In genomic region chr15:99100245-99101173, GRCh38 we compare ENCODE assay signal across 8 cellular contexts. TPM values are rescaled to one million over a fixed set of nuclear protein-coding genes. Genes with fewer than 3 reads are reported as not detected.
DNase-seq lines count a peak whose midpoint lies in the region; ATAC-seq and TF ChIP-seq lines count a peak whose summit lies in the region.

No MANE protein-coding gene starts in this region.

- peak overlapping the region; percentile 33; the same call in 1 of the 2 replicates for H3K4me2 ChIP-seq in DND-41 (ENCODE audit: insufficient read depth, low read length)
- peak overlapping the region; percentile 45 for H3K4me2 ChIP-seq in mesendoderm (ENCODE audit: low read length)

- H4K5ac ChIP-seq in mesendoderm (ENCODE audit: low read length): no peak overlapping the region

- peak; percentile 77 for ATAC-seq in DND-41 (ENCODE audit: insufficient read depth, low read depth)
- ATAC-seq in activated CD8-positive, alpha-beta T cell treated with anti-CD3 and anti-CD28 coated beads for 36 hours: peak; percentile 38
- ATAC-seq in HG02870 (IDR thresholded peaks at IDR 0.05; ENCODE audit: unreplicated experiment): no peak

- no peaks in the 10 kb centered on the region for H4K20me1 ChIP-seq in DND-41 (ENCODE audit: insufficient read depth, low read length)

- POLR2A ChIA-PET in activated CD8-positive, alpha-beta T cell treated with anti-CD3 and anti-CD28 coated beads for 36 hours (lab: Charles Lee): no interaction called here

- CTCF ChIA-PET in activated CD8-positive, alpha-beta T cell treated with anti-CD3 and anti-CD28 coated beads for 36 hours (lab: Charles Lee): interaction anchor here (0.6 to 3.7 kb wide), 24 partner anchors 9 to 604 kb away, joined by 3 to 19 read pairs (median 4); no protein-coding TSS in a partner anchor

- H3K4me3 Mint-ChIP-seq in HFFc6: peak overlapping the region; percentile 74
- H3K4me3 Mint-ChIP-seq in activated CD8-positive, alpha-beta T cell treated with anti-CD3 and anti-CD28 coated beads for 36 hours: no peak overlapping the region

- TF ChIP-seq POLR2A in stomach (IDR thresholded peaks at IDR 0.05): no peak

- no peaks in the 10 kb centered on the region for H3K27me3 ChIP-seq in DND-41 (ENCODE audit: insufficient read depth, low read length, poor library complexity)
- H3K27me3 ChIP-seq in mesendoderm (ENCODE audit: insufficient read depth, low read length, poor library complexity): no peaks in the 10 kb centered on the region
- H3K27me3 ChIP-seq in stomach: peaks cover 0 to 51% (median 36%) of the 10 kb centered on the region in 3 donors

- H3K4me1 ChIP-seq in DND-41 (ENCODE audit: insufficient read depth, low read length): peaks cover 8% of the 10 kb centered on the region; the same call in 1 of the 2 replicates
- no peaks in the 10 kb centered on the region for H3K4me1 ChIP-seq in mesendoderm (ENCODE audit: control insufficient read depth, low read depth, low read length)
- peaks cover 8 to 21% (median 19%) of the 10 kb centered on the region in 4 donors for H3K4me1 ChIP-seq in stomach

- no peak overlapping the region for H4K8ac ChIP-seq in mesendoderm (ENCODE audit: low read depth, low read length)

- H3K36me3 ChIP-seq in DND-41 (ENCODE audit: insufficient read depth, low read length) (no peaks in the 10 kb centered on the region), mesendoderm (ENCODE audit: control insufficient read depth, insufficient read depth, low read length) (no peaks in the 10 kb centered on the region), stomach (no peaks in the 10 kb centered on the region)

- no peaks in the 10 kb centered on the region for H3K9me3 ChIP-seq in DND-41 (ENCODE audit: insufficient read depth, low read length, severe bottlenecking)
- H3K9me3 ChIP-seq in stomach: no peaks in the 10 kb centered on the region

- intact Hi-C loops in activated CD8-positive, alpha-beta T cell treated with anti-CD3 and anti-CD28 coated beads for 36 hours (cut with micrococcal nuclease): no loop called here
- intact Hi-C loops in stomach (cut with DNase I; ENCODE audit: low total_unique reads): no loop called here

- no peak overlapping the region for H3K9ac ChIP-seq in DND-41 (ENCODE audit: low read depth, low read length)
- peak overlapping the region; percentile 54 for H3K9ac ChIP-seq in mesendoderm (ENCODE audit: low read length)

- H3K23ac ChIP-seq in mesendoderm (ENCODE audit: low read length): no peak overlapping the region

- H2BK5ac ChIP-seq in mesendoderm (ENCODE audit: low read length): no peak overlapping the region

- H3K27ac ChIP-seq in DND-41 (ENCODE audit: low read length) (no peak overlapping the region), mesendoderm (ENCODE audit: low read depth, low read length) (no peak overlapping the region), stomach (peak overlapping the region in 1 of 5 donors; percentile 54)

- H3K79me2 ChIP-seq in DND-41 (ENCODE audit: insufficient read depth, low read length) (no peaks in the 10 kb centered on the region), mesendoderm (ENCODE audit: control insufficient read depth, insufficient read depth, low read length) (no peaks in the 10 kb centered on the region)

- no peaks in the 10 kb centered on the region for H3K36me3 Mint-ChIP-seq in HFFc6 (ENCODE audit: low read depth)
- no peaks in the 10 kb centered on the region for H3K36me3 Mint-ChIP-seq in activated CD8-positive, alpha-beta T cell treated with anti-CD3 and anti-CD28 coated beads for 36 hours (ENCODE audit: low read depth)

- no CpG with 5 or more reads among the region's 50 CpGs for WGBS in mesendoderm (ENCODE audit: extremely low coverage, insufficient coverage, low lambda C conversion rate)
- WGBS in stomach, 5 donors: 1 to 3% (median 2%) methylated on average over 24 to 50 of the region's 50 CpGs

- peak; percentile 58 for DNase-seq in DND-41
- peak; percentile 49 for DNase-seq in HFFc6
- DNase-seq in NCI-H2227 treated with DMSO at 0.1 percent for 48 hours (lab: John Stamatoyannopoulos, UW): peak; percentile 30
- DNase-seq in activated CD8-positive, alpha-beta T cell treated with anti-CD3 and anti-CD28 coated beads for 36 hours: peak; percentile 69
- no peak for DNase-seq in epithelial cell of proximal tubule (ENCODE audit: low read depth)
- peak; percentile 82 for DNase-seq in mesendoderm
- peak; percentile 82 for DNase-seq in stomach

- H2AFZ ChIP-seq in DND-41 (ENCODE audit: low read depth, low read length): no peak overlapping the region

- no peak overlapping the region for H3K4ac ChIP-seq in mesendoderm (ENCODE audit: low read depth, low read length)

- H3K56ac ChIP-seq in mesendoderm (ENCODE audit: low read length): peak overlapping the region; percentile 78

- H3K4me1 Mint-ChIP-seq in HFFc6 (ENCODE audit: low read depth): no peaks in the 10 kb centered on the region
- H3K4me1 Mint-ChIP-seq in activated CD8-positive, alpha-beta T cell treated with anti-CD3 and anti-CD28 coated beads for 36 hours (ENCODE audit: low read depth): peaks cover 2% of the 10 kb centered on the region

- no peak overlapping the region for H3K4me3 ChIP-seq in DND-41 (ENCODE audit: low read depth in 1 of 2, low read length in 2 of 2)
- H3K4me3 ChIP-seq in epithelial cell of proximal tubule (ENCODE audit: low read depth, low read length): peak overlapping the region; percentile 48
- no peak overlapping the region for H3K4me3 ChIP-seq in mesendoderm (ENCODE audit: low read length)
- H3K4me3 ChIP-seq in stomach: peak overlapping the region; percentile 39 to 42 (median 40)

- no peak overlapping the region for H3K27ac Mint-ChIP-seq in HFFc6
- H3K27ac Mint-ChIP-seq in activated CD8-positive, alpha-beta T cell treated with anti-CD3 and anti-CD28 coated beads for 36 hours: no peak overlapping the region

- H3K79me1 ChIP-seq in mesendoderm (ENCODE audit: low read length): no peaks in the 10 kb centered on the region

- H3K27me3 Mint-ChIP-seq in HFFc6 (ENCODE audit: insufficient read depth): peaks cover 14% of the 10 kb centered on the region
- H3K27me3 Mint-ChIP-seq in activated CD8-positive, alpha-beta T cell treated with anti-CD3 and anti-CD28 coated beads for 36 hours: peaks cover 35% of the 10 kb centered on the region

- no peak overlapping the region for H2BK15ac ChIP-seq in mesendoderm (replicated peaks; ENCODE audit: low read depth)

- no peak overlapping the region for H2AK5ac ChIP-seq in mesendoderm (ENCODE audit: low read length)

- no peak for TF ChIP-seq EP300 in stomach (IDR thresholded peaks at IDR 0.05)

- no peak overlapping the region for H2BK120ac ChIP-seq in mesendoderm (ENCODE audit: low read depth, low read length)

- H3K18ac ChIP-seq in mesendoderm (ENCODE audit: low read length): no peak overlapping the region

- no peaks in the 10 kb centered on the region for H3K9me3 Mint-ChIP-seq in HFFc6
- H3K9me3 Mint-ChIP-seq in activated CD8-positive, alpha-beta T cell treated with anti-CD3 and anti-CD28 coated beads for 36 hours: no peaks in the 10 kb centered on the region

- TF ChIP-seq CTCF in DND-41 (IDR thresholded peaks at IDR 0.05; ENCODE audit: borderline replicate concordance, extremely low read depth, low read length, poor library complexity, severe bottlenecking) (peak; percentile 48), HFFc6 (IDR thresholded peaks at IDR 0.05) (peak; percentile 88), epithelial cell of proximal tubule (conservative IDR thresholded peaks at IDR 0.05; ENCODE audit: low read depth, low read length) (peak; percentile 82), stomach (IDR thresholded peaks at IDR 0.05) (peak in 5 of 7 experiments; percentile 36 to 76 (median 63))
- peak; percentile 69 for TF ChIP-seq CTCF in activated CD8-positive, alpha-beta T cell treated with anti-CD3 and anti-CD28 coated beads for 36 hours (IDR thresholded peaks at IDR 0.05)

RNA-seq across cellular contexts. Expression of gene SYNM, which starts 4.4 kb away (rescaled TPM):
- total RNA-seq in HFFc6 (2021; fragmentation: NEBNext Ultra II Directional; extraction: Animal tissue kit (Norgen Biotek cat#: 25700)): 1 to 10 TPM; 4.6 to 7.6 (median 7.4) TPM
- total RNA-seq in activated CD8-positive, alpha-beta T cell treated with anti-CD3 and anti-CD28 coated beads for 36 hours: under 1 TPM; 0.63 to 0.69 TPM
- total RNA-seq in epithelial cell of proximal tubule: 2.1 and 2.8 TPM in 2 replicates
- polyA plus RNA-seq in mesendoderm (2013, experiment 1 of 2): 1.8 TPM
- polyA plus RNA-seq in mesendoderm (2013, experiment 2 of 2): 1.8 TPM
- 100 to 1,000 TPM in 4 of 5 donors, 10 to 100 TPM in 1; 71.3 to 469 (median 235) TPM for total RNA-seq in stomach
- 10 to 100 TPM in 1 of 3 donors, 1 to 10 TPM in 2; 4.0 to 88.7 (median 5.7) TPM for polyA plus RNA-seq in stomach

Comparison
In these comparisons a context has a peak if more than half of its experiments do, and no peak if none do; other contexts are left out.
1. H3K4me3 ChIP-seq: peak in epithelial cell of proximal tubule (single experiment) and stomach (4 of 4); none in DND-41 (0 of 2) and mesendoderm (single experiment).
2. RNA of gene SYNM, which starts 4.4 kb away (total RNA-seq): 71.3 to 469 TPM in stomach; 4.6 to 7.6 TPM in HFFc6, 2.1 to 2.8 TPM in epithelial cell of proximal tubule and 0.63 to 0.69 TPM in activated CD8-positive, alpha-beta T cell treated with anti-CD3 and anti-CD28 coated beads for 36 hours; every median in the first group is over 4 times any median in the second.
3. Peak in every context shown above with its lines, with median percentiles within 50 percentile points of each other: CTCF ChIP-seq.